Comparison of ENCODE assay signal across 8 cellular contexts in the genomic region with DNA sequence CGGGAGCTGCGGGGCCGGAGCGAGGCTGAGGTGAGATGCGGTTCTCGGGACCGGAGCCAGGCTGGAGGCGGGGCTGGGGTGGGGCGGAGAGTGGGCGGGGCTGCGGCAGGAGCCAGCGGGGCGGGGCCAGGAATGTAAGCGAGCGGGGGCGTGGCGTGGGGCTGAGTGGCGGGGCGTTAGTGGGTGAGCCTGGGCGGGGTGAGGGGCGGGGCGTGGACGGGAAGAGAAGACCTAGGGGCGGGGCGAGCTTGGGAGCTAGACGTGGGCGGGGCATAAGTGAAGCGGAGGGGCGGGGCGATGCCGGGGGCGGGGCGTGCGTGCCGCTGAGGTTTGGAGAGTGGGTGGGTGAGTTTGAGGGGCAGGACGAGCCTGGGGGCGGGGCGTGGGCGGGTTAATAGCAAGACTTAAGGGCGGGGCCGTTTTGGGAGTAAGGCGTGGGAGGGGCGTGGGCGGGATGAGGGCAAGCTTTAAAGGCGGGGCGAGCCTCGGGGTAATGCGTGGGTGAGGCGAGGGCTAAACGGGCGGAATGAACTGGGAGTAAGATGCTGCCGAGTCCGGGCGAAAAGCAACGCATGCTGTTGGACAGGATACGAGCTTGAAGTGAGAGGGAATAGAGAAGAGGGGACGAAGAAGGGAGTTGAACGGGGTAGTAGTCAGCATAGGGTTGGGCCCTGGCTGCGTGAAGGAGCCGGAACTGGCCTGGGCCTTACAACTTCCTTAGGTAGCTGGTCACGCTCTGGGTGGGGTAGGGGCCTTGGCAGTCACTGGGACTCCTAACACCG. TPM values are rescaled to one million over a fixed set of nuclear protein-coding genes. Genes with fewer than 3 reads are reported as not detected.
DNase-seq lines count a peak whose midpoint lies in the region; ATAC-seq, FAIRE-seq and TF ChIP-seq lines count a peak whose summit lies in the region.

No MANE protein-coding gene starts in this region.

- TF ChIP-seq EP300 in A549 (IDR thresholded peaks at IDR 0.05) = no peak

- 0 out of 2 replicates have a peak overlapping the region, but pooled peaks have one; percentile 71 for H3K27ac Mint-ChIP-seq in WTC11

- WGBS in A549 (ENCODE audit: missing lambda C conversion rate) = 9% methylated on average over 16 of the region's 62 CpGs
- WGBS in spleen, 5 donors = 0 to 2% (median 1%) methylated on average over 35 to 62 of the region's 62 CpGs

- TF ChIP-seq RAD21 in A549 (conservative IDR thresholded peaks at IDR 0.05 in 1 of 2, IDR thresholded peaks at IDR 0.05 in 1 of 2) = no peak

- no peaks in the 10 kb centered on the region for H3K36me3 Mint-ChIP-seq in WTC11

- peaks cover 19% of the 10 kb centered on the region for H3K4me1 ChIP-seq in A549
- H3K4me1 ChIP-seq in spleen = peaks cover 39 to 93% (median 72%) of the 10 kb centered on the region in 6 donors

- ATAC-seq in A549 (peak; percentile 4 to 48), GM18861 (IDR thresholded peaks at IDR 0.05; ENCODE audit: unreplicated experiment) (peak; percentile 26), HG03108 (IDR thresholded peaks at IDR 0.05; ENCODE audit: unreplicated experiment) (peak; percentile 32), WTC11 (peak; percentile 25)

- FAIRE-seq in A549 (lab: Jason Lieb, UNC) = no peak
- peak; percentile 98 for FAIRE-seq in bronchial epithelial cell (lab: Jason Lieb, UNC)

- H3K9me3 Mint-ChIP-seq in WTC11 = no peaks in the 10 kb centered on the region

- DNase-seq in A549 (ENCODE audit: low read depth in 1 of 2, low spot score in 1 of 2) (peak; percentile 41 to 96), NCI-H2227 treated with DMSO at 0.1 percent for 48 hours (lab: John Stamatoyannopoulos, UW) (peak; percentile 97), WTC11 (ENCODE audit: low spot score) (peak; percentile 99), bronchial epithelial cell (ENCODE audit: low read depth) (peak; percentile 76), iris pigment epithelial cell (ENCODE audit: low read depth) (peak; percentile 96), spleen (peak; percentile 100)

- POLR2A ChIA-PET in A549 (lab: Yijun Ruan, JAX) = interaction anchor here (1.1 to 2.0 kb wide), 6 partner anchors 12 to 52 kb away, joined by 3 to 17 read pairs (median 8); a partner anchor contains a TSS
- POLR2A ChIA-PET in WTC11 (lab: Charles Lee) = interaction anchor here (0.9 to 2.0 kb wide), 5 partner anchors 23 to 289 kb away, joined by 3 to 6 read pairs (median 4); a partner anchor contains a TSS

- H3K9me3 ChIP-seq in A549 (no peaks in the 10 kb centered on the region), spleen (no peaks in the 10 kb centered on the region)

- H3K4me3 Mint-ChIP-seq in WTC11 = peak overlapping the region; percentile 75

- H3K4me1 Mint-ChIP-seq in WTC11 = peaks cover 5% of the 10 kb centered on the region

- CTCF ChIA-PET in A549 (lab: Yijun Ruan, JAX) = interaction anchor here (1.3 to 2.7 kb wide), 5 partner anchors 9 to 68 kb away, joined by 4 to 10 read pairs (median 7); a partner anchor contains a TSS
- CTCF ChIA-PET in WTC11 (lab: Charles Lee) = interaction anchor here (0.6 to 7.2 kb wide), 26 partner anchors 9 to 470 kb away, joined by 3 to 92 read pairs (median 8); a partner anchor contains a TSS

- peak overlapping the region; percentile 99 for H3K4me2 ChIP-seq in A549

- H3K27ac ChIP-seq in A549 (peak overlapping the region; percentile 95 to 96), spleen (peak overlapping the region; percentile 85 to 96 (median 94))

- peak overlapping the region; percentile 72 for H3K4me3 ChIP-seq in A549
- peak overlapping the region; percentile 77 for H3K4me3 ChIP-seq in bronchial epithelial cell (ENCODE audit: low read depth, low read length)
- peak overlapping the region; percentile 77 to 94 (median 84) for H3K4me3 ChIP-seq in spleen

- intact Hi-C loops in spleen (cut with DNase I; ENCODE audit: low total_unique reads) = no loop called here

- TF ChIP-seq POLR2A in A549 (IDR thresholded peaks at IDR 0.05; ENCODE audit: low read length) (no peak; the same call in 1 of the 2 replicates), spleen (IDR thresholded peaks at IDR 0.05) (peak in 1 of 3 donors; percentile 9)

- TF ChIP-seq CTCF in A549 (IDR thresholded peaks at IDR 0.05) (no peak), WTC11 (IDR thresholded peaks at IDR 0.05) (no peak), bronchial epithelial cell (IDR thresholded peaks at IDR 0.05; ENCODE audit: insufficient read depth, low read length, severe bottlenecking) (no peak), spleen (IDR thresholded peaks at IDR 0.05 in 8 of 11, conservative IDR thresholded peaks at IDR 0.05 in 3 of 11) (no peak)

- H3K27me3 Mint-ChIP-seq in WTC11 (ENCODE audit: low read depth) = peaks cover 41% of the 10 kb centered on the region

- H3K36me3 ChIP-seq in bronchial epithelial cell (ENCODE audit: control insufficient read depth, insufficient read depth, low read length) (peaks cover 6% of the 10 kb centered on the region), spleen (peaks cover 3 to 18% (median 11%) of the 10 kb centered on the region in 6 donors)

- H3K27me3 ChIP-seq in bronchial epithelial cell (ENCODE audit: control insufficient read depth, insufficient read depth, low read length) = peaks cover 2% of the 10 kb centered on the region
- H3K27me3 ChIP-seq in spleen (replicated peaks in 1 of 7) = peaks cover 0 to 55% (median 38%) of the 10 kb centered on the region in 7 donors

TF ChIP-seq in A549, 52 proteins besides CTCF, POLR2A, EP300 and RAD21:
- TF ChIP-seq JUN (IDR thresholded peaks at IDR 0.05) = peak in 1 of 2 experiments; percentile 4; a peak in 1 of 5 replicates
- no peak for TF ChIP-seq ZSCAN20 (CRISPR knock-in tag; IDR thresholded peaks at IDR 0.05)

RNA-seq across cellular contexts. Expression of a gene that starts 0.6 kb away (rescaled TPM):
- polyA plus RNA-seq in A549 (2011; rRNA removed) (8.8 and 9.2 TPM in 2 replicates), A549 (2017; fragmentation: RNase III; extraction: RNeasy Plus Mini Kit Qiagen cat#74134 plus additional on column Dnase treatment) (13.4 to 13.8 TPM (median 13.8 TPM) in 3 replicates), spleen (10 to 100 TPM; 13.1 to 23.0 (median 19.3) TPM)
- 17.1 and 22.8 TPM in 2 replicates for polyA plus RNA-seq in A549 (2012; cell fraction: cytosol; rRNA removed)
- polyA plus RNA-seq in A549 (2012; cell fraction: nucleus; rRNA removed) = 20.9 and 24.4 TPM in 2 replicates
- 8.2 and 10.5 TPM in 2 replicates for polyA minus RNA-seq in A549 (2011; rRNA and poly(A)+ RNA removed)
- total RNA-seq in WTC11 (2021) (23.2 to 24.3 TPM (median 23.7 TPM) in 3 replicates), bronchial epithelial cell (13.4 and 15.9 TPM in 2 replicates), spleen (10 to 100 TPM; 13.8 to 23.9 (median 17.7) TPM)

RNA-seq across cellular contexts. Expression of a gene that starts 5.2 kb away (rescaled TPM):
- polyA plus RNA-seq in A549 (2011; rRNA removed) = 0.79 and 1.2 TPM in 2 replicates
- polyA plus RNA-seq in A549 (2012; cell fraction: cytosol; rRNA removed) = 10.8 and 16.5 TPM in 2 replicates
- 11.0 and 16.2 TPM in 2 replicates for polyA plus RNA-seq in A549 (2012; cell fraction: nucleus; rRNA removed)
- polyA plus RNA-seq in A549 (2017; fragmentation: RNase III; extraction: RNeasy Plus Mini Kit Qiagen cat#74134 plus additional on column Dnase treatment) = 7.9 to 10.7 TPM (median 9.9 TPM) in 3 replicates
- polyA minus RNA-seq in A549 (2011; rRNA and poly(A)+ RNA removed) = 0.33 and 0.78 TPM in 2 replicates
- 41.5 to 48.2 TPM (median 44.3 TPM) in 3 replicates for total RNA-seq in WTC11 (2021)
- 0.26 and 0.77 TPM in 2 replicates for total RNA-seq in bronchial epithelial cell
- total RNA-seq in spleen = 1 to 10 TPM; 1.2 to 4.4 (median 2.1) TPM
- under 1 TPM; 0.11 to 0.96 (median 0.64) TPM for polyA plus RNA-seq in spleen

RNA-seq across cellular contexts. Expression of a gene that starts 6.1 kb away (rescaled TPM):
- polyA plus RNA-seq in A549 (2011; rRNA removed) (0.21 and 0.40 TPM in 2 replicates), A549 (2017; fragmentation: RNase III; extraction: RNeasy Plus Mini Kit Qiagen cat#74134 plus additional on column Dnase treatment) (0.70 to 1.4 TPM (median 1.2 TPM) in 3 replicates), spleen (under 1 TPM in 1 of 3 donors, not detected in 2; 0.11 TPM)
- polyA plus RNA-seq in A549 (2012; cell fraction: cytosol; rRNA removed) = 1.2 and 2.0 TPM in 2 replicates
- 1.2 and 3.0 TPM in 2 replicates for polyA plus RNA-seq in A549 (2012; cell fraction: nucleus; rRNA removed)
- 0.39 TPM in 1 of 2 replicates, not detected in the other for polyA minus RNA-seq in A549 (2011; rRNA and poly(A)+ RNA removed)
- total RNA-seq in WTC11 (2021) (4.1 to 7.4 TPM (median 6.5 TPM) in 3 replicates), bronchial epithelial cell (1.8 and 1.9 TPM in 2 replicates), spleen (not detected)

RNA-seq across cellular contexts. Expression of a gene that starts 17.0 kb away (rescaled TPM):
- polyA plus RNA-seq in A549 (2011; rRNA removed) = 5.5 TPM in 2 replicates
- 9.3 and 12.9 TPM in 2 replicates for polyA plus RNA-seq in A549 (2012; cell fraction: cytosol; rRNA removed)
- 37.3 and 41.7 TPM in 2 replicates for polyA plus RNA-seq in A549 (2012; cell fraction: nucleus; rRNA removed)
- polyA plus RNA-seq in A549 (2017; fragmentation: RNase III; extraction: RNeasy Plus Mini Kit Qiagen cat#74134 plus additional on column Dnase treatment) = 17.4 to 19.4 TPM (median 19.3 TPM) in 3 replicates
- polyA minus RNA-seq in A549 (2011; rRNA and poly(A)+ RNA removed) = 6.1 and 9.4 TPM in 2 replicates
- 39.4 to 46.9 TPM (median 46.3 TPM) in 3 replicates for total RNA-seq in WTC11 (2021)
- 10.0 and 11.9 TPM in 2 replicates for total RNA-seq in bronchial epithelial cell
- total RNA-seq in spleen = 10 to 100 TPM; 19.5 to 41.3 (median 32.9) TPM
- 10 to 100 TPM; 12.4 to 44.3 (median 18.9) TPM for polyA plus RNA-seq in spleen

RNA-seq across cellular contexts. Expression of a gene that starts 22.8 kb away (rescaled TPM):
- polyA plus RNA-seq in A549 (2011; rRNA removed) (23.0 and 53.2 TPM in 2 replicates), A549 (2017; fragmentation: RNase III; extraction: RNeasy Plus Mini Kit Qiagen cat#74134 plus additional on column Dnase treatment) (29.7 to 37.9 TPM (median 33.4 TPM) in 3 replicates), spleen (10 to 100 TPM; 37.4 to 67.3 (median 66.0) TPM)
- 69.3 and 79.1 TPM in 2 replicates for polyA plus RNA-seq in A549 (2012; cell fraction: cytosol; rRNA removed)
- 132 and 180 TPM in 2 replicates for polyA plus RNA-seq in A549 (2012; cell fraction: nucleus; rRNA removed)
- polyA minus RNA-seq in A549 (2011; rRNA and poly(A)+ RNA removed) = 22.9 and 24.2 TPM in 2 replicates
- total RNA-seq in WTC11 (2021) (103 to 129 TPM (median 103 TPM) in 3 replicates), bronchial epithelial cell (96.1 and 146 TPM in 2 replicates), spleen (10 to 100 TPM; 33.2 to 94.9 (median 63.5) TPM)

Comparison
In these comparisons a context has a peak if more than half of its experiments do, and no peak if none do; other contexts are left out.
1. Peak in every context shown above with its lines: DNase-seq, ATAC-seq, H3K4me3 ChIP-seq and H3K27ac ChIP-seq.